Comparison of ENCODE assay signal across 1 cellular context in genomic region chr6:30926644-30927043, GRCh38.
TF ChIP-seq lines count a peak whose summit lies in the region.

No MANE protein-coding gene starts in this region.

TF ChIP-seq in IMR-90, 13 proteins besides CTCF, POLR2A, EP300 and RAD21 (continued from another document):
- TF ChIP-seq FOS (IDR thresholded peaks at IDR 0.05; ENCODE audit: low read depth, low read length): no peak
- no peak for TF ChIP-seq CEBPB (IDR thresholded peaks at IDR 0.05; ENCODE audit: low read depth, low read length)
- no peak for TF ChIP-seq MXI1 (IDR thresholded peaks at IDR 0.05; ENCODE audit: borderline replicate concordance, low read depth, low read length)
- no peak for TF ChIP-seq BHLHE40 (IDR thresholded peaks at IDR 0.05; ENCODE audit: low read depth, low read length)
